21 cellular contexts compared by ENCODE assay signal in the genomic region with DNA sequence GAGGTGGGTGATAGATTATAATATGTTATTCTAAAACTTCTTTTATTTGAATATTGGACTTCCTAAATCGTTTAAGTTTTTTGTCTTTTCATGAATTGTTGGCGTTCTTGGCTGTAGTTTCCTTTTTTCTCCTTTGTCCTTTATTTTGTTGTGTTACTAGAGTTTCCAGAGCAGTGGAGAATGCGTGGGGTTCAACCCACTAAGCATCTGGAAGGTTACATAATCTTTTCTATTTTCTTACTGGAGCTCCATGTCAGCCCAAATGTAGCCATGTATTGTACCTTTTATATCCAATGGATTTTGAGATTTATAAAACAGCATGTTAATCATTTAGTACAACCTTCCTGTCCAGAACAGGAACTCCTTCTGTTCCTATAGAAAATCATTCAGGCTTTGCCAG.
DNase-seq lines count a peak whose midpoint lies in the region; ATAC-seq, FAIRE-seq and TF ChIP-seq lines count a peak whose summit lies in the region.
"Had no signal": no experiment of that assay in that cellular context is flagged by ENCODE, and none has a peak within 500 bp of the region (broad histone marks: within the 10 kb centered on the region; RNA-seq: fewer than 3 reads in every experiment).

No MANE protein-coding gene starts in this region.

- peaks cover 29% of the 10 kb centered on the region for H3K4me1 ChIP-seq in CD4-positive, CD25-positive, alpha-beta regulatory T cell (ENCODE audit: control insufficient read depth, insufficient read depth, low read length, poor library complexity, severe bottlenecking)
- H3K4me1 ChIP-seq in endothelial cell of umbilical vein (ENCODE audit: control insufficient read depth, extremely low read depth, insufficient read depth, low read length) (peaks cover 49% of the 10 kb centered on the region), psoas muscle (peaks cover 58% of the 10 kb centered on the region)

- DNase-seq in activated CD4-positive, alpha-beta T cell treated with anti-CD3 and anti-CD28 coated beads, Interleukin-2, amount 10 ng/mL, durations not matched to agents 24 days and 14 days, result no peak
- DNase-seq in activated CD4-positive, alpha-beta T cell treated with anti-CD3 and anti-CD28 coated beads, Interleukin-2, amount 50 U/mL, for 4 hours, result no peak
- no peak for DNase-seq in CD4-positive, CD25-positive, alpha-beta regulatory T cell
- DNase-seq in endothelial cell of umbilical vein (ENCODE audit: low read depth, low spot score) (no peak), psoas muscle (no peak), SK-N-DZ (ENCODE audit: low spot score) (no peak), NCI-H82 (lab: John Stamatoyannopoulos, UW) (no peak)
- DNase-seq: kidney glomerular epithelial cell, midbrain, NCI-H2081 treated with DMSO at 0.1 percent for 48 hours, NCI-H524 treated with DMSO at 0.1 percent for 48 hours, SJCRH30, trophoblast cell had no signal

- TSS peak; percentile 77 for BruUV-seq in endothelial cell of umbilical vein (replicated peaks; lab: Mats Ljungman, UMichigan)

- H3K27ac ChIP-seq in CD4-positive, CD25-positive, alpha-beta regulatory T cell (ENCODE audit: insufficient read depth, low read length, poor library complexity, severe bottlenecking), result no peak overlapping the region
- H3K27ac ChIP-seq in endothelial cell of umbilical vein (ENCODE audit: insufficient read depth, low read depth, low read length) (peak overlapping the region; percentile 62), psoas muscle (peak overlapping the region; percentile 72)
- H3K27ac ChIP-seq: HL-60, SJCRH30 had no signal

- POLR2A ChIA-PET in endothelial cell of umbilical vein (lab: Charles Lee), result no interaction called here

- H3K79me2 ChIP-seq in endothelial cell of umbilical vein (ENCODE audit: control insufficient read depth, insufficient read depth, low read length), result peaks cover 61% of the 10 kb centered on the region

- no peaks in the 10 kb centered on the region for H3K9me3 ChIP-seq in CD4-positive, CD25-positive, alpha-beta regulatory T cell (ENCODE audit: control insufficient read depth in 2 of 2, low read length in 2 of 2)
- H3K9me3 ChIP-seq in endothelial cell of umbilical vein (replicated peaks; ENCODE audit: control insufficient read depth, insufficient read depth, low read length), result no peaks in the 10 kb centered on the region
- no peaks in the 10 kb centered on the region for H3K9me3 ChIP-seq in psoas muscle
- H3K9me3 ChIP-seq: SJCRH30 had no signal

- dilution Hi-C loops in endothelial cell of umbilical vein (cut with MboI; ENCODE audit: extremely low pct_ligation_motif_present, low sequenced_read_pairs), result no loop called here

- no peak for TF ChIP-seq POLR2A in endothelial cell of umbilical vein (IDR thresholded peaks at IDR 0.05; ENCODE audit: low read depth, low read length)

- intact Hi-C loops in activated CD4-positive, alpha-beta T cell treated with anti-CD3 and anti-CD28 coated beads, Interleukin-2, amount 10 ng/mL, durations not matched to agents 24 days and 14 days (cut with micrococcal nuclease), result loop anchor here (5.0 kb wide), 1 partner anchor 61 kb away; the partner anchor contains the start of gene PPP6R3
- intact Hi-C loops in endothelial cell of umbilical vein (cut with micrococcal nuclease), result loop anchor here (1.0 to 5.0 kb wide), 2 partner anchors 20 to 61 kb away; partner anchors contain the start of gene PPP6R3
- intact Hi-C loops in psoas muscle (cut with DNase I), result loop anchor here in 1 of 2 donors (10.0 kb wide), 1 partner anchor 59 kb away; the partner anchor contains the start of gene PPP6R3

- no peak for ATAC-seq in CD4-positive, CD25-positive, alpha-beta regulatory T cell (ENCODE audit: low read depth in 2 of 2)
- ATAC-seq in psoas muscle (no peak), GM19452 (IDR thresholded peaks at IDR 0.05; ENCODE audit: unreplicated experiment) (no peak)
- ATAC-seq: activated CD4-positive, CD25-positive, alpha-beta regulatory T cell treated with anti-CD3 and anti-CD28 coated beads, Interleukin-2, amount 50 U/mL, for 24 hours; HCT116; K562 had no signal

- peak overlapping the region; percentile 31 for H3K9ac ChIP-seq in endothelial cell of umbilical vein (replicated peaks; ENCODE audit: extremely low read depth, insufficient read depth, low read length)
- H3K9ac ChIP-seq: parathyroid adenoma had no signal

- TF ChIP-seq CTCF in endothelial cell of umbilical vein (IDR thresholded peaks at IDR 0.05; ENCODE audit: extremely low read depth in 1 of 2, insufficient read depth in 1 of 2, low read depth in 1 of 2, low read length in 2 of 2), result no peak
- no peak for TF ChIP-seq CTCF in psoas muscle (IDR thresholded peaks at IDR 0.05)

- H3K36me3 ChIP-seq in CD4-positive, CD25-positive, alpha-beta regulatory T cell (ENCODE audit: control insufficient read depth, insufficient read depth, low read length), result peaks cover 81% of the 10 kb centered on the region
- H3K36me3 ChIP-seq in endothelial cell of umbilical vein (ENCODE audit: control insufficient read depth in 2 of 2, extremely low read depth in 1 of 2, insufficient read depth in 2 of 2, low read length in 2 of 2), result peaks cover 17 to 28% of the 10 kb centered on the region in 2 experiments
- H3K36me3 ChIP-seq in psoas muscle (ENCODE audit: insufficient read depth in 1 of 2, low read depth in 1 of 2), result peaks cover 8 to 87% of the 10 kb centered on the region in 2 donors

- no peak overlapping the region for H3K4me3 ChIP-seq in CD4-positive, CD25-positive, alpha-beta regulatory T cell (ENCODE audit: low read depth, low read length)
- H3K4me3 ChIP-seq in endothelial cell of umbilical vein (replicated peaks in 1 of 3; ENCODE audit: insufficient read depth in 1 of 3, low read depth in 1 of 3, low read length in 3 of 3) (no peak overlapping the region), psoas muscle (no peak overlapping the region)
- H3K4me3 ChIP-seq: hepatocyte, K562, SJCRH30, smooth muscle cell had no signal

- no peak overlapping the region for H3K4me3 Mint-ChIP-seq in activated CD4-positive, alpha-beta T cell treated with anti-CD3 and anti-CD28 coated beads, Interleukin-2, amount 10 ng/mL, durations not matched to agents 24 days and 14 days
- no peak overlapping the region for H3K4me3 Mint-ChIP-seq in CD4-positive, CD25-positive, alpha-beta regulatory T cell

- no peak for FAIRE-seq in endothelial cell of umbilical vein (lab: Jason Lieb, UNC)
- FAIRE-seq: K562 had no signal

- H2AFZ ChIP-seq in endothelial cell of umbilical vein (ENCODE audit: low read depth, low read length), result no peak overlapping the region
- H2AFZ ChIP-seq: hepatocyte, parathyroid adenoma had no signal

- peaks cover 55% of the 10 kb centered on the region for H3K4me1 Mint-ChIP-seq in activated CD4-positive, alpha-beta T cell treated with anti-CD3 and anti-CD28 coated beads, Interleukin-2, amount 10 ng/mL, durations not matched to agents 24 days and 14 days
- peaks cover 38 to 80% (median 74%) of the 10 kb centered on the region in 4 donors for H3K4me1 Mint-ChIP-seq in CD4-positive, CD25-positive, alpha-beta regulatory T cell

- H4K20me1 ChIP-seq in endothelial cell of umbilical vein (replicated peaks; ENCODE audit: control insufficient read depth, extremely low read depth, insufficient read depth, low read length), result peaks cover 3% of the 10 kb centered on the region

- H3K36me3 Mint-ChIP-seq in activated CD4-positive, alpha-beta T cell treated with anti-CD3 and anti-CD28 coated beads, Interleukin-2, amount 10 ng/mL, durations not matched to agents 24 days and 14 days (ENCODE audit: low read depth), result peaks cover 84% of the 10 kb centered on the region
- H3K36me3 Mint-ChIP-seq in CD4-positive, CD25-positive, alpha-beta regulatory T cell, result peaks cover 62% of the 10 kb centered on the region

- H3K27ac Mint-ChIP-seq in activated CD4-positive, alpha-beta T cell treated with anti-CD3 and anti-CD28 coated beads, Interleukin-2, amount 10 ng/mL, durations not matched to agents 24 days and 14 days, result peak overlapping the region; percentile 1
- peak overlapping the region in 2 of 3 donors; percentile 59 to 76 for H3K27ac Mint-ChIP-seq in CD4-positive, CD25-positive, alpha-beta regulatory T cell

- no peaks in the 10 kb centered on the region for H3K27me3 Mint-ChIP-seq in activated CD4-positive, alpha-beta T cell treated with anti-CD3 and anti-CD28 coated beads, Interleukin-2, amount 10 ng/mL, durations not matched to agents 24 days and 14 days
- H3K27me3 Mint-ChIP-seq in CD4-positive, CD25-positive, alpha-beta regulatory T cell, result no peaks in the 10 kb centered on the region

- CTCF ChIA-PET in endothelial cell of umbilical vein (lab: Charles Lee), result interaction anchor here (1.0 to 4.2 kb wide), 3 partner anchors 11 to 27 kb away, joined by 3 to 22 read pairs (median 10); no protein-coding TSS in a partner anchor

- no peaks in the 10 kb centered on the region for H3K9me3 Mint-ChIP-seq in activated CD4-positive, alpha-beta T cell treated with anti-CD3 and anti-CD28 coated beads, Interleukin-2, amount 10 ng/mL, durations not matched to agents 24 days and 14 days
- H3K9me3 Mint-ChIP-seq in CD4-positive, CD25-positive, alpha-beta regulatory T cell, result no peaks in the 10 kb centered on the region

- 51 to 69% (median 64%) methylated on average over 3 of the region's 3 CpGs for WGBS in psoas muscle, 3 donors

- no peaks in the 10 kb centered on the region for H3K9me1 ChIP-seq in endothelial cell of umbilical vein (replicated peaks; ENCODE audit: control insufficient read depth, extremely low read depth, insufficient read depth, low read length)

- peak overlapping the region; percentile 13 for H3K4me2 ChIP-seq in endothelial cell of umbilical vein (ENCODE audit: insufficient read depth, low read length)
- H3K4me2 ChIP-seq: hepatocyte, smooth muscle cell had no signal

- no peaks in the 10 kb centered on the region for H3K27me3 ChIP-seq in CD4-positive, CD25-positive, alpha-beta regulatory T cell (ENCODE audit: control insufficient read depth, insufficient read depth, low read length)
- H3K27me3 ChIP-seq in endothelial cell of umbilical vein (ENCODE audit: control insufficient read depth in 2 of 2, insufficient read depth in 2 of 2, low read length in 2 of 2), result no peaks in the 10 kb centered on the region
- H3K27me3 ChIP-seq in psoas muscle (ENCODE audit: insufficient read depth in 3 of 3, low read length in 2 of 3), result no peaks in the 10 kb centered on the region
- H3K27me3 ChIP-seq: hepatocyte, SJCRH30 had no signal

TF ChIP-seq in endothelial cell of umbilical vein, 7 proteins besides CTCF, POLR2A, EP300 and RAD21 (continues in another document):
- TF ChIP-seq MYC (IDR thresholded peaks at IDR 0.05; ENCODE audit: low read depth, low read length) (no peak), FOS (IDR thresholded peaks at IDR 0.05; ENCODE audit: borderline replicate concordance, insufficient read depth, low read length) (no peak), GATA2 (IDR thresholded peaks at IDR 0.05; ENCODE audit: insufficient read depth, insufficient read length, low read depth, low read length) (no peak), JUN (IDR thresholded peaks at IDR 0.05; ENCODE audit: borderline replicate concordance, insufficient read depth, insufficient read length, low read depth) (no peak)
- TF ChIP-seq, protein P1, sequence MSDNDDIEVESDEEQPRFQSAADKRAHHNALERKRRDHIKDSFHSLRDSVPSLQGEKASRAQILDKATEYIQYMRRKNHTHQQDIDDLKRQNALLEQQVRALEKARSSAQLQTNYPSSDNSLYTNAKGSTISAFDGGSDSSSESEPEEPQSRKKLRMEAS (IDR thresholded peaks at IDR 0.05; ENCODE audit: insufficient read depth, insufficient read length), result no peak
